In the genomic region with DNA sequence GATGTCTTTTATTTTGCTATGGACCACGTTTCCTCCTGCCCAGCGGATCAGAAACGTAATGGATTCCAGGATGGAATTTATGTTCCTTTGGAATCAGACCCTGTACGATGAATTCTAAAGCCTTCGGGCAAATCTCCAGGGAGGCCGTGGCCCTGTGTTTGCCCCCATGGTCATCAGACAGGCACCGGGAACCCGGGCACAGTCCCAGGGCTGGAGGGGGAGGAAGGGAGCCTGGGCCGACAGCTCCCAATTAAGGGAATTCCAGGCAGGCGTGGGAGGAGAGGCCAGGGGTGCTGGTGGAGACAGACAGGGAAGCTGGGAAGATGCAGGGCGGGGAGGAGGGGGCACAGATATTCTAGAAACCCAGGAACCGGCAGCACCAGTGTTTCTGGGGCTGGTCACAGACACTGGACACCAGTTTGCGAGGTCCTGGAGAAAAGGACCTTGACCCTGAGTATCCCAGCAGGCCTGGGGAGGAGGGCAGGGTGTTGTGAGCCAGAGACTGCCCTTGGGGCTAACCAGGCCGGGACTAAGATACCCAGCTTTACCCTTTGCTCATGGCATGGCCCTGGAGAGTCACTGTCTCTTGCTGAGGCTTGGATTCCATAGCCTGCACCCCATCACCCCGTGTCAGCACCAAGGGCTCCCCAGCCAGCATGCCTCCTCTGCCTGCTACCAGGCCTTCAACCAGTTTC, we compare ENCODE assay signal across 14 cellular contexts.
DNase-seq lines count a peak whose midpoint lies in the region; TF ChIP-seq lines count a peak whose summit lies in the region.
"Had no signal": no experiment of that assay in that cellular context is flagged by ENCODE, and none has a peak within 500 bp of the region (broad histone marks: within the 10 kb centered on the region; RNA-seq: fewer than 3 reads in every experiment).

No MANE protein-coding gene starts in this region.

- no peak overlapping the region for H4K5ac ChIP-seq in mesendoderm (ENCODE audit: low read length)

- H3K18ac ChIP-seq in mesendoderm (ENCODE audit: low read length): peak overlapping the region; percentile 3

- H2AK5ac ChIP-seq in mesendoderm (ENCODE audit: low read length): peak overlapping the region; percentile 65

- no peak overlapping the region for H3K4ac ChIP-seq in mesendoderm (ENCODE audit: low read depth, low read length)

- H3K27me3 ChIP-seq in HUES64 (ENCODE audit: insufficient read depth, low read length): no peaks in the 10 kb centered on the region
- no peaks in the 10 kb centered on the region for H3K27me3 ChIP-seq in mesendoderm (ENCODE audit: insufficient read depth, low read length, poor library complexity)
- H3K27me3 ChIP-seq: pancreas had no signal

- peak overlapping the region; percentile 65 for H4K8ac ChIP-seq in mesendoderm (ENCODE audit: low read depth, low read length)

- no peak overlapping the region for H3K4me3 Mint-ChIP-seq in type B pancreatic cell
- H3K4me3 Mint-ChIP-seq: activated CD4-positive, alpha-beta memory T cell treated with anti-CD3 and anti-CD28 coated beads for 36 hours; activated naive CD8-positive, alpha-beta T cell treated with anti-CD3 and anti-CD28 coated beads, Interleukin-2, amount 50 U/mL, for 24 hours had no signal

- H3K4me1 Mint-ChIP-seq in type B pancreatic cell (ENCODE audit: unreplicated experiment): peaks cover 18% of the 10 kb centered on the region
- H3K4me1 Mint-ChIP-seq: activated naive CD8-positive, alpha-beta T cell treated with anti-CD3 and anti-CD28 coated beads, Interleukin-2, amount 50 U/mL, for 24 hours had no signal

- H3K4me1 ChIP-seq in HUES64 (ENCODE audit: insufficient read depth, low read length) (peaks cover 17% of the 10 kb centered on the region), mesendoderm (ENCODE audit: control insufficient read depth, low read depth, low read length) (peaks cover 3% of the 10 kb centered on the region)
- H3K4me1 ChIP-seq: pancreas, SJSA1 had no signal

- H3K79me1 ChIP-seq in mesendoderm (ENCODE audit: low read length): no peaks in the 10 kb centered on the region

- no peak overlapping the region for H3K23ac ChIP-seq in mesendoderm (ENCODE audit: low read length)

- no peaks in the 10 kb centered on the region for H3K9me3 ChIP-seq in HUES64 (ENCODE audit: insufficient read depth, low read depth, low read length)
- H3K9me3 ChIP-seq: pancreas, SJSA1, stomach had no signal

- 53% methylated on average over 15 of the region's 15 CpGs for WGBS in HUES64
- no CpG with 5 or more reads among the region's 15 CpGs for WGBS in mesendoderm (ENCODE audit: extremely low coverage, insufficient coverage, low lambda C conversion rate)

- DNase-seq in astrocyte of the hippocampus (ENCODE audit: low read depth, low spot score) (peak; percentile 60), mesendoderm (peak; percentile 61), type B pancreatic cell (ENCODE audit: extremely low spot score, unreplicated experiment) (no peak)
- DNase-seq in stimulated activated CD4-positive, alpha-beta T cell treated with anti-CD3 and anti-CD28 coated beads, Interleukin-12 subunit alpha, Interleukin-12 subunit beta, amount 100 ng/mL, for 4 hours: no peak
- DNase-seq in activated CD4-positive, alpha-beta T cell treated with anti-CD3 and anti-CD28 coated beads for 4 hours: no peak
- DNase-seq in activated CD8-positive, alpha-beta memory T cell treated with anti-CD3 and anti-CD28 coated beads for 24 hours: no peak
- DNase-seq: activated CD4-positive, alpha-beta memory T cell treated with anti-CD3 and anti-CD28 coated beads for 36 hours; activated naive CD8-positive, alpha-beta T cell treated with anti-CD3 and anti-CD28 coated beads, Interleukin-2, amount 50 U/mL, for 24 hours; NCI-H446; stomach had no signal

- no peak overlapping the region for H2BK5ac ChIP-seq in mesendoderm (ENCODE audit: low read length)

- H2BK120ac ChIP-seq in mesendoderm (ENCODE audit: low read depth, low read length): no peak overlapping the region

- no peaks in the 10 kb centered on the region for H3K79me2 ChIP-seq in mesendoderm (ENCODE audit: control insufficient read depth, insufficient read depth, low read length)

- H3K56ac ChIP-seq in mesendoderm (ENCODE audit: low read length): peak overlapping the region; percentile 67

- H3K36me3 ChIP-seq in HUES64 (ENCODE audit: insufficient read depth, low read length) (no peaks in the 10 kb centered on the region), mesendoderm (ENCODE audit: control insufficient read depth, insufficient read depth, low read length) (no peaks in the 10 kb centered on the region)
- H3K36me3 ChIP-seq: pancreas, SJSA1, stomach had no signal

- no peaks in the 10 kb centered on the region for H3K9me3 Mint-ChIP-seq in type B pancreatic cell
- H3K9me3 Mint-ChIP-seq: activated CD4-positive, alpha-beta memory T cell treated with anti-CD3 and anti-CD28 coated beads for 36 hours; activated naive CD8-positive, alpha-beta T cell treated with anti-CD3 and anti-CD28 coated beads, Interleukin-2, amount 50 U/mL, for 24 hours had no signal

- peaks cover 5% of the 10 kb centered on the region for H3K27me3 Mint-ChIP-seq in type B pancreatic cell

- no peaks in the 10 kb centered on the region for H3K36me3 Mint-ChIP-seq in type B pancreatic cell
- H3K36me3 Mint-ChIP-seq: activated CD4-positive, alpha-beta memory T cell treated with anti-CD3 and anti-CD28 coated beads for 36 hours had no signal

- H3K4me3 ChIP-seq in HUES64 (ENCODE audit: low read length) (no peak overlapping the region), mesendoderm (ENCODE audit: low read length) (no peak overlapping the region)
- H3K4me3 ChIP-seq: pancreas, SJSA1, stomach had no signal

- peak overlapping the region; percentile 53 for H3K9ac ChIP-seq in HUES64 (ENCODE audit: low read depth, low read length)
- peak overlapping the region; percentile 20 for H3K9ac ChIP-seq in mesendoderm (ENCODE audit: low read length)

- H3K27ac Mint-ChIP-seq in type B pancreatic cell: peak overlapping the region; percentile 69
- H3K27ac Mint-ChIP-seq: activated CD4-positive, alpha-beta memory T cell treated with anti-CD3 and anti-CD28 coated beads for 36 hours; activated naive CD8-positive, alpha-beta T cell treated with anti-CD3 and anti-CD28 coated beads, Interleukin-2, amount 50 U/mL, for 24 hours had no signal

- TF ChIP-seq CTCF in type B pancreatic cell (conservative IDR thresholded peaks at IDR 0.05): no peak

- no peak overlapping the region for H2BK15ac ChIP-seq in mesendoderm (replicated peaks; ENCODE audit: low read depth)

- H3K27ac ChIP-seq in HUES64 (ENCODE audit: low read depth, low read length) (peak overlapping the region; percentile 53; the same call in 1 of the 2 replicates), mesendoderm (ENCODE audit: low read depth, low read length) (peak overlapping the region; percentile 68)
- H3K27ac ChIP-seq: HL-60, pancreas, SJSA1, stomach had no signal

- H3K4me2 ChIP-seq in mesendoderm (ENCODE audit: low read length): no peak overlapping the region

Comparison
In these comparisons a context has a peak if more than half of its experiments do, and no peak if none do; other contexts are left out.
1. DNase-seq: peak in astrocyte of the hippocampus (single experiment) and mesendoderm (single experiment); none in type B pancreatic cell (single experiment), stimulated activated CD4-positive, alpha-beta T cell treated with anti-CD3 and anti-CD28 coated beads, Interleukin-12 subunit alpha, Interleukin-12 subunit beta, amount 100 ng/mL, for 4 hours (single experiment), activated CD4-positive, alpha-beta T cell treated with anti-CD3 and anti-CD28 coated beads for 4 hours (0 of 2) and activated CD8-positive, alpha-beta memory T cell treated with anti-CD3 and anti-CD28 coated beads for 24 hours (single experiment).